ENCODE assay signal across 1 cellular context in genomic region chr7:134362587-134363483, GRCh38.
TF ChIP-seq lines count a peak whose summit lies in the region.

No MANE protein-coding gene starts in this region.

TF ChIP-seq in HepG2, 621 proteins besides CTCF, POLR2A, EP300 and RAD21 (continued from another document and continues in another):
- no peak for TF ChIP-seq E2F2 (CRISPR knock-in tag; IDR thresholded peaks at IDR 0.05; ENCODE audit: borderline replicate concordance)
- TF ChIP-seq PAXIP1 (CRISPR knock-in tag; conservative IDR thresholded peaks at IDR 0.05), result peak; percentile 38; the same call in 1 of the 2 replicates
- no peak for TF ChIP-seq ZNF407 (CRISPR knock-in tag; IDR thresholded peaks at IDR 0.05; ENCODE audit: not compliant biosample characterization)
- no peak for TF ChIP-seq ZNF484 (CRISPR knock-in tag; IDR thresholded peaks at IDR 0.05; ENCODE audit: borderline replicate concordance, low read depth)
- TF ChIP-seq NR1H2 (CRISPR knock-in tag; IDR thresholded peaks at IDR 0.05; ENCODE audit: borderline replicate concordance, low read depth), result no peak
- TF ChIP-seq ZC3H13 (CRISPR knock-in tag; IDR thresholded peaks at IDR 0.05), result no peak
- no peak for TF ChIP-seq GABPA (IDR thresholded peaks at IDR 0.05; ENCODE audit: low read depth, low read length)
- TF ChIP-seq GABPA (CRISPR knock-in tag; IDR thresholded peaks at IDR 0.05; ENCODE audit: low read depth), result no peak
- no peak for TF ChIP-seq ZNF709 (CRISPR knock-in tag; IDR thresholded peaks at IDR 0.05)
- peak; percentile 92 for TF ChIP-seq CEBPB (IDR thresholded peaks at IDR 0.05; ENCODE audit: borderline replicate concordance, low read depth, low read length)
- TF ChIP-seq MAFF (IDR thresholded peaks at IDR 0.05; ENCODE audit: low read depth, low read length), result no peak
- no peak for TF ChIP-seq SIX1 (CRISPR knock-in tag; IDR thresholded peaks at IDR 0.05; ENCODE audit: borderline replicate concordance)
- TF ChIP-seq ZBTB38 (CRISPR knock-in tag; IDR thresholded peaks at IDR 0.05), result no peak
- no peak for TF ChIP-seq CCDC6 (CRISPR knock-in tag; IDR thresholded peaks at IDR 0.05)
- no peak for TF ChIP-seq ZNF253 (CRISPR knock-in tag; IDR thresholded peaks at IDR 0.05; ENCODE audit: borderline replicate concordance)
- TF ChIP-seq ATF3 (CRISPR knock-in tag; IDR thresholded peaks at IDR 0.05), result peak; percentile 82
- no peak for TF ChIP-seq PHF8 (CRISPR knock-in tag; IDR thresholded peaks at IDR 0.05)
- no peak for TF ChIP-seq ZNF550 (CRISPR knock-in tag; IDR thresholded peaks at IDR 0.05; ENCODE audit: borderline replicate concordance)
- TF ChIP-seq ZNF749 (CRISPR knock-in tag; IDR thresholded peaks at IDR 0.05; ENCODE audit: borderline replicate concordance), result no peak
- TF ChIP-seq ZMYM4 (CRISPR knock-in tag; IDR thresholded peaks at IDR 0.05), result peak; percentile 58; the same call in 1 of the 2 replicates
- 0 out of 2 replicates have a peak, but pooled peaks have one; percentile 2 for TF ChIP-seq HNF4A (CRISPR knock-in tag; IDR thresholded peaks at IDR 0.05)
- TF ChIP-seq ZNF143 (CRISPR knock-in tag; IDR thresholded peaks at IDR 0.05), result no peak
- no peak for TF ChIP-seq ZNF138 (CRISPR knock-in tag; IDR thresholded peaks at IDR 0.05; ENCODE audit: low read depth)
- no peak for TF ChIP-seq MIXL1 (CRISPR knock-in tag; IDR thresholded peaks at IDR 0.05)
- no peak for TF ChIP-seq CREBL2 (CRISPR knock-in tag; IDR thresholded peaks at IDR 0.05; ENCODE audit: borderline replicate concordance)
- TF ChIP-seq ZGPAT (CRISPR knock-in tag; IDR thresholded peaks at IDR 0.05), result peak; percentile 64; the same call in 1 of the 2 replicates
- no peak for TF ChIP-seq SMAD1 (CRISPR knock-in tag; IDR thresholded peaks at IDR 0.05; ENCODE audit: borderline replicate concordance, low read depth)
- TF ChIP-seq ZNF512 (CRISPR knock-in tag; IDR thresholded peaks at IDR 0.05), result no peak
- no peak for TF ChIP-seq FOXC1 (CRISPR knock-in tag; IDR thresholded peaks at IDR 0.05; ENCODE audit: borderline replicate concordance)
- TF ChIP-seq ZNF674 (CRISPR knock-in tag; IDR thresholded peaks at IDR 0.05; ENCODE audit: low read depth), result no peak
- TF ChIP-seq KLF16 (CRISPR knock-in tag; IDR thresholded peaks at IDR 0.05), result peak in 1 of 2 experiments; percentile 59; a peak in 1 of 4 replicates
- no peak for TF ChIP-seq CENPBD1 (CRISPR knock-in tag; IDR thresholded peaks at IDR 0.05; ENCODE audit: borderline replicate concordance, low read depth)
- no peak for TF ChIP-seq HOXA5 (CRISPR knock-in tag; IDR thresholded peaks at IDR 0.05)
- no peak for TF ChIP-seq MXD3 (CRISPR knock-in tag; IDR thresholded peaks at IDR 0.05)
- peak; percentile 67 for TF ChIP-seq THAP11 (CRISPR knock-in tag; IDR thresholded peaks at IDR 0.05)
- TF ChIP-seq BORCS8-MEF2B (CRISPR knock-in tag; IDR thresholded peaks at IDR 0.05), result no peak
- TF ChIP-seq ZNF292 (CRISPR knock-in tag; IDR thresholded peaks at IDR 0.05; ENCODE audit: borderline replicate concordance, low read depth), result no peak
- TF ChIP-seq RBAK (CRISPR knock-in tag; IDR thresholded peaks at IDR 0.05), result no peak
- TF ChIP-seq REPIN1 (CRISPR knock-in tag; IDR thresholded peaks at IDR 0.05; ENCODE audit: borderline replicate concordance, low read depth), result no peak
- TF ChIP-seq CEBPG (CRISPR knock-in tag; IDR thresholded peaks at IDR 0.05), result peak; percentile 95
- TF ChIP-seq HOXA3 (CRISPR knock-in tag; IDR thresholded peaks at IDR 0.05), result no peak; the same call in 1 of the 2 replicates
- peak; percentile 88 for TF ChIP-seq GATAD2A (CRISPR knock-in tag; IDR thresholded peaks at IDR 0.05)
- 0 out of 2 replicates have a peak, but pooled peaks have one; percentile 15 for TF ChIP-seq FOXJ3 (CRISPR knock-in tag; IDR thresholded peaks at IDR 0.05; ENCODE audit: borderline replicate concordance)
- TF ChIP-seq ZNF280D (CRISPR knock-in tag; IDR thresholded peaks at IDR 0.05), result no peak
